17 cellular contexts compared by ENCODE assay signal in the genomic region with DNA sequence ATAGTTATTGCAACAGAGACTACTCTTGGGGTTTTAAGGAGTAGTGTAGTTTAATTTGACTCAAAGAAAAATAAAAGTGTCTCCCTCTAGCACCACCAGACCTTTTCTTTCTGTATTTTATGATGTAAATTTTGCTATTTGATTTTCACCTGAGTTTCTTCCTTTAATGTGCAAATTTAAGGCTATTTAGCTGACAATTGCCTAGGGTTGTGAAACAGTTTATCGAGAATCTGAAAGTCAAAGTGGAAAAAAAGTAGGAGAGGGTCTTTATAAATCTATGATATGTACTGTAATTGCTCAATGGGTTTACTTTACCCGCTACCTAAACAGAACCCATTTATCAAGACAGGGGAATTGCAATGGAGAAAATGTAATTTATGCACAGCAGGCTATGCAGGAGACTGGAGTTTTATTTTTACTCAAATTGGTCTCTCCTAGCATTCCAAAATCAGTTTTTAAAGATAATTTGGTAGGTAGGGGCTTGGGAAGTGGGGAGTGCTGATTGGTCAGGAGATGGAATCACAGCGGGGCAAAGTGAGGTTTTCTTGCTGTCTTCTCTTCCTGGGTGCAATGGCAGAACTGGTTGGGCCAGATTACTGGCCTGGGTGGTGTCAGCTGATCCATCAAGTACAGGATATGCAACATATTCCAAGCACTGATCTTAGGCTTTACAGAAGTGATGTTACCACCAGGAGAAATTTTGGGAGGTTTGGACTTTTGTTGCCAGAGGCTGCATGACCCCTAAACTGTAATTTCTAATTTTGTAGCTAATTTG.
"Had no signal": no experiment of that assay in that cellular context is flagged by ENCODE, and none has a peak within 500 bp of the region (broad histone marks: within the 10 kb centered on the region; RNA-seq: fewer than 3 reads in every experiment).

No MANE protein-coding gene starts in this region.

- H3K27ac ChIP-seq: cardiac muscle cell, skin epidermis, tibial artery had no signal

- H3K27ac Mint-ChIP-seq: activated naive CD4-positive, alpha-beta T cell treated with anti-CD3 and anti-CD28 coated beads for 36 hours; activated naive CD8-positive, alpha-beta T cell treated with anti-CD3 and anti-CD28 coated beads, Interleukin-2, amount 50 U/mL, for 24 hours; activated T-helper 17 cell treated with anti-CD3 and anti-CD28 coated beads, Interleukin-2, amount 50 U/mL, for 72 hours; naive thymus-derived CD8-positive, alpha-beta T cell; T-cell had no signal

- H3K9me3 ChIP-seq: SK-N-SH, tibial artery had no signal

- H3K27me3 ChIP-seq: cardiac muscle cell, tibial artery had no signal

- H3K4me1 Mint-ChIP-seq: activated naive CD8-positive, alpha-beta T cell treated with anti-CD3 and anti-CD28 coated beads, Interleukin-2, amount 50 U/mL, for 24 hours; activated T-helper 17 cell treated with anti-CD3 and anti-CD28 coated beads, Interleukin-2, amount 50 U/mL, for 72 hours; naive thymus-derived CD8-positive, alpha-beta T cell; T-cell had no signal

- DNase-seq: activated CD4-positive, alpha-beta T cell treated with anti-CD3 and anti-CD28 coated beads, Interleukin-2, amount 50 U/mL, for 4 hours; activated naive CD4-positive, alpha-beta T cell treated with anti-CD3 and anti-CD28 coated beads for 36 hours; activated naive CD8-positive, alpha-beta T cell treated with anti-CD3 and anti-CD28 coated beads, Interleukin-2, amount 50 U/mL, for 24 hours; foreskin fibroblast; glutamatergic neuron; hypothalamus; naive thymus-derived CD8-positive, alpha-beta T cell; SK-N-SH; stimulated activated CD4-positive, alpha-beta T cell treated with anti-CD3 and anti-CD28 coated beads, Interleukin-4, amount 100 ng/mL, for 24 hours; stimulated activated naive CD4-positive, alpha-beta T cell; T-cell; T-helper 9 cell; tibial artery had no signal

- H3K36me3 ChIP-seq: cardiac muscle cell, tibial artery had no signal

- H3K4me1 ChIP-seq: tibial artery had no signal

- ATAC-seq: activated CD4-positive, CD25-positive, alpha-beta regulatory T cell treated with anti-CD3 and anti-CD28 coated beads, Interleukin-2, amount 50 U/mL, for 24 hours; activated naive CD8-positive, alpha-beta T cell treated with anti-CD3 and anti-CD28 coated beads, Interleukin-2, amount 50 U/mL, for 24 hours; activated T-helper 17 cell treated with anti-CD3 and anti-CD28 coated beads, Interleukin-2, amount 50 U/mL, for 72 hours; naive thymus-derived CD8-positive, alpha-beta T cell; T-cell had no signal

- H3K4me3 ChIP-seq: cardiac muscle cell, skin epidermis, tibial artery had no signal

- H3K36me3 Mint-ChIP-seq: naive thymus-derived CD8-positive, alpha-beta T cell; T-cell had no signal

- H3K27me3 Mint-ChIP-seq: activated naive CD8-positive, alpha-beta T cell treated with anti-CD3 and anti-CD28 coated beads, Interleukin-2, amount 50 U/mL, for 24 hours; activated T-helper 17 cell treated with anti-CD3 and anti-CD28 coated beads, Interleukin-2, amount 50 U/mL, for 72 hours; T-cell had no signal

- H3K4me3 Mint-ChIP-seq: activated naive CD4-positive, alpha-beta T cell treated with anti-CD3 and anti-CD28 coated beads for 36 hours; activated naive CD8-positive, alpha-beta T cell treated with anti-CD3 and anti-CD28 coated beads, Interleukin-2, amount 50 U/mL, for 24 hours; activated T-helper 17 cell treated with anti-CD3 and anti-CD28 coated beads, Interleukin-2, amount 50 U/mL, for 72 hours; naive thymus-derived CD8-positive, alpha-beta T cell; T-cell had no signal

- H3K9ac ChIP-seq: SK-N-SH had no signal

- H3K4me2 ChIP-seq: SK-N-SH had no signal

- H3K9me3 Mint-ChIP-seq: activated naive CD8-positive, alpha-beta T cell treated with anti-CD3 and anti-CD28 coated beads, Interleukin-2, amount 50 U/mL, for 24 hours; activated T-helper 17 cell treated with anti-CD3 and anti-CD28 coated beads, Interleukin-2, amount 50 U/mL, for 72 hours had no signal
